ENCODE assay signal across 23 cellular contexts in genomic region chr6:134119481-134119880, GRCh38.
"Had no signal": no experiment of that assay in that cellular context is flagged by ENCODE, and none has a peak within 500 bp of the region (broad histone marks: within the 10 kb centered on the region; RNA-seq: fewer than 3 reads in every experiment).

No MANE protein-coding gene starts in this region.

- H3K9ac ChIP-seq: neural progenitor cell had no signal

- H3K4me2 ChIP-seq: neural progenitor cell had no signal

- H3K4me3 ChIP-seq: colonic mucosa, esophagus squamous epithelium, gastrocnemius medialis, lung, mucosa of descending colon, neural progenitor cell, prostate gland, right atrium auricular region, stomach, thyroid gland had no signal

- H3K9me3 ChIP-seq: colonic mucosa, esophagus squamous epithelium, gastrocnemius medialis, mucosa of descending colon, prostate gland, right atrium auricular region, stomach, thyroid gland had no signal

- ATAC-seq: gastrocnemius medialis; left lobe of liver; mucosa of descending colon; naive thymus-derived CD4-positive, alpha-beta T cell; sciatic nerve; stimulated activated effector memory CD8-positive, alpha-beta T cell treated with anti-CD3 and anti-CD28 coated beads, Interleukin-12 subunit alpha, Interleukin-12 subunit beta, amount 100 ng/mL, for 72 hours had no signal

- H3K4me1 ChIP-seq: colonic mucosa, esophagus squamous epithelium, gastrocnemius medialis, prostate gland, right atrium auricular region, thyroid gland had no signal

- H3K27ac ChIP-seq: colonic mucosa, epithelial cell of prostate, esophagus squamous epithelium, gastrocnemius medialis, neural progenitor cell, prostate gland, right atrium auricular region, stomach, thyroid gland had no signal

- H2AFZ ChIP-seq: neural progenitor cell had no signal

- H3K27me3 ChIP-seq: colonic mucosa, gastrocnemius medialis, neural progenitor cell, right atrium auricular region, thyroid gland had no signal

- H3K36me3 ChIP-seq: colonic mucosa, esophagus squamous epithelium, gastrocnemius medialis, neural progenitor cell, prostate gland, right atrium auricular region, stomach, thyroid gland had no signal

- DNase-seq: colonic mucosa; effector CD8-positive, alpha-beta T cell; endodermal cell; esophagus squamous epithelium; gastrocnemius medialis; head of caudate nucleus; kidney; mesenchymal stem cell; mucosa of descending colon; naive thymus-derived CD4-positive, alpha-beta T cell; stimulated activated CD4-positive, alpha-beta T cell treated with anti-CD3 and anti-CD28 coated beads, Interleukin-2, amount 100 ng/mL, for 24 hours; stimulated activated CD4-positive, alpha-beta T cell treated with anti-CD3 and anti-CD28 coated beads, Interleukin-4, amount 100 ng/mL, for 24 hours; stimulated activated naive CD4-positive, alpha-beta T cell treated with Interleukin-2 at 50 U/mL for 16 hours; stomach; thyroid gland had no signal
